In genomic region chr16:84616515-84616914, GRCh38 we compare ENCODE assay signal across 7 cellular contexts. TPM values are rescaled to one million over a fixed set of nuclear protein-coding genes. Genes with fewer than 3 reads are reported as not detected.
DNase-seq lines count a peak whose midpoint lies in the region; ATAC-seq and TF ChIP-seq lines count a peak whose summit lies in the region.

No MANE protein-coding gene starts in this region.

- H3K4me3 Mint-ChIP-seq in dendritic cell treated with granulocyte-macrophage colony-stimulating factor and Interleukin-4, amounts not matched to agents 40 ng/mL and 50 ng/mL, for 4 days, result peak overlapping the region; percentile 91

- peaks cover 67% of the 10 kb centered on the region for H3K4me1 Mint-ChIP-seq in dendritic cell treated with granulocyte-macrophage colony-stimulating factor and Interleukin-4, amounts not matched to agents 40 ng/mL and 50 ng/mL, for 4 days (ENCODE audit: low read depth)

- peak overlapping the region; percentile 94 for H3K27ac Mint-ChIP-seq in dendritic cell treated with granulocyte-macrophage colony-stimulating factor and Interleukin-4, amounts not matched to agents 40 ng/mL and 50 ng/mL, for 4 days

- peaks cover 28% of the 10 kb centered on the region for H3K79me2 ChIP-seq in neural cell (replicated peaks; ENCODE audit: insufficient read depth, low read length)

- peak; percentile 52 for DNase-seq in GM12865 (ENCODE audit: low read depth)
- DNase-seq in NT2/D1 (ENCODE audit: low read depth, low spot score), result no peak
- DNase-seq in GM13977 (ENCODE audit: low spot score), result no peak

- H3K27me3 Mint-ChIP-seq in dendritic cell treated with granulocyte-macrophage colony-stimulating factor and Interleukin-4, amounts not matched to agents 40 ng/mL and 50 ng/mL, for 4 days, result no peaks in the 10 kb centered on the region

- H3K4me1 ChIP-seq in NT2/D1 (ENCODE audit: insufficient read depth, insufficient read length), result peaks cover 20% of the 10 kb centered on the region

- H3K36me3 Mint-ChIP-seq in dendritic cell treated with granulocyte-macrophage colony-stimulating factor and Interleukin-4, amounts not matched to agents 40 ng/mL and 50 ng/mL, for 4 days (ENCODE audit: low read depth), result peaks cover 63% of the 10 kb centered on the region

- H3K9ac ChIP-seq in NT2/D1 (ENCODE audit: insufficient read length, low read depth) (peak overlapping the region; percentile 95), neural cell (ENCODE audit: low read length) (peak overlapping the region; percentile 77)

- no peaks in the 10 kb centered on the region for H3K27me3 ChIP-seq in NT2/D1 (ENCODE audit: insufficient read depth, insufficient read length)
- H3K27me3 ChIP-seq in neural cell (ENCODE audit: insufficient read depth, low read depth, low read length), result no peaks in the 10 kb centered on the region

- no peak overlapping the region for H3K27ac ChIP-seq in neural cell (ENCODE audit: low read length)

- no peaks in the 10 kb centered on the region for H3F3A ChIP-seq in neural cell (ENCODE audit: insufficient read depth, low read length, poor library complexity, severe bottlenecking)

- in situ Hi-C loops in GM13977 (cut with MboI; ENCODE audit: low pct_unique_long_range_greater_than_20kb, low sequenced_read_pairs, unreplicated experiment), result no loop called here

- TF ChIP-seq CTCF in GM12865 (IDR thresholded peaks at IDR 0.05; ENCODE audit: insufficient read depth, low read depth, low read length, missing control alignments) (no peak), neural cell (IDR thresholded peaks at IDR 0.05; ENCODE audit: poor library complexity, severe bottlenecking) (no peak), GM13977 (IDR thresholded peaks at IDR 0.05; ENCODE audit: extremely low read depth, insufficient read depth, missing control alignments) (no peak)

- H2AFZ ChIP-seq in neural cell (ENCODE audit: low read depth, low read length), result peak overlapping the region; percentile 41

- no peak for TF ChIP-seq RAD21 in neural cell (conservative IDR thresholded peaks at IDR 0.05)

- peaks cover 56% of the 10 kb centered on the region for H3K36me3 ChIP-seq in NT2/D1 (ENCODE audit: insufficient read depth, insufficient read length, low read length)
- no peaks in the 10 kb centered on the region for H3K36me3 ChIP-seq in neural cell (ENCODE audit: insufficient read depth, low read length)

- no peaks in the 10 kb centered on the region for H3K9me2 ChIP-seq in neural cell (ENCODE audit: insufficient read depth, low read length)

- ATAC-seq in HG02870 (IDR thresholded peaks at IDR 0.05; ENCODE audit: unreplicated experiment) (no peak), HG03045 (IDR thresholded peaks at IDR 0.05; ENCODE audit: unreplicated experiment) (no peak)

- H3K9me3 Mint-ChIP-seq in dendritic cell treated with granulocyte-macrophage colony-stimulating factor and Interleukin-4, amounts not matched to agents 40 ng/mL and 50 ng/mL, for 4 days, result no peaks in the 10 kb centered on the region

- intact Hi-C loops in dendritic cell treated with granulocyte-macrophage colony-stimulating factor and Interleukin-4, amounts not matched to agents 40 ng/mL and 50 ng/mL, for 4 days (cut with micrococcal nuclease), result loop anchor here (2.0 to 5.0 kb wide), 2 partner anchors 30 to 54 kb away; no protein-coding TSS in a partner anchor

- H3K9me3 ChIP-seq in NT2/D1 (ENCODE audit: insufficient read depth, low read length), result no peaks in the 10 kb centered on the region
- no peaks in the 10 kb centered on the region for H3K9me3 ChIP-seq in neural cell (ENCODE audit: low read length)

- H3K4me3 ChIP-seq in GM12865 (ENCODE audit: low read depth, low read length), result peak overlapping the region; percentile 86
- H3K4me3 ChIP-seq in NT2/D1 (ENCODE audit: insufficient read length, low read depth), result peak overlapping the region; percentile 92
- peak overlapping the region; percentile 98 for H3K4me3 ChIP-seq in neural cell (ENCODE audit: low read length)

- peak overlapping the region; percentile 88 for H3K4me2 ChIP-seq in neural cell (ENCODE audit: low read length)

- no peak for TF ChIP-seq EP300 in neural cell (conservative IDR thresholded peaks at IDR 0.05; ENCODE audit: poor library complexity, severe bottlenecking)

- H4K20me1 ChIP-seq in neural cell (ENCODE audit: insufficient read depth), result no peaks in the 10 kb centered on the region

TF ChIP-seq in neural cell, 6 proteins besides CTCF, POLR2A, EP300 and RAD21:
- TF ChIP-seq MXI1 (conservative IDR thresholded peaks at IDR 0.05; ENCODE audit: poor library complexity, severe bottlenecking) (peak; percentile 48), POLR2AphosphoS5 (IDR thresholded peaks at IDR 0.05) (no peak)
TF ChIP-seq in neural cell: peak in this region for 1.

RNA-seq across cellular contexts. Expression of gene COTL1, which starts 1.4 kb away (rescaled TPM):
- polyA plus RNA-seq in neural cell, result 86.6 and 91.2 TPM in 2 replicates
- 70.0 and 73.5 TPM in 2 replicates for polyA minus RNA-seq in neural cell

RNA-seq across cellular contexts. Expression of gene KLHL36, which starts 31.8 kb away (rescaled TPM):
- 43.8 and 53.9 TPM in 2 replicates for polyA plus RNA-seq in neural cell
- 78.7 and 86.4 TPM in 2 replicates for polyA minus RNA-seq in neural cell
